In genomic region chr6:157669747-157670216, GRCh38 we compare ENCODE assay signal across 8 cellular contexts.
DNase-seq lines count a peak whose midpoint lies in the region; FAIRE-seq and TF ChIP-seq lines count a peak whose summit lies in the region.

No MANE protein-coding gene starts in this region.

- H3K9ac ChIP-seq in keratinocyte (ENCODE audit: control insufficient read depth, extremely low read depth, insufficient read depth, low read length) (peak overlapping the region; percentile 9), skeletal muscle tissue (ENCODE audit: low read depth in 1 of 3, low read length in 3 of 3) (peak overlapping the region; percentile 50 to 74 (median 67))

- H3K36me3 ChIP-seq in keratinocyte (ENCODE audit: control insufficient read depth in 2 of 2, extremely low read depth in 1 of 2, insufficient read depth in 2 of 2, low read length in 2 of 2): no peaks in the 10 kb centered on the region
- peaks cover 0 to 8% (median 5%) of the 10 kb centered on the region in 3 donors for H3K36me3 ChIP-seq in skeletal muscle tissue (ENCODE audit: control insufficient read depth in 3 of 3, insufficient read depth in 3 of 3, low read length in 3 of 3)

- H3K27me3 ChIP-seq in keratinocyte (ENCODE audit: control insufficient read depth, extremely low read depth, insufficient read depth, low read length): no peaks in the 10 kb centered on the region
- no peaks in the 10 kb centered on the region for H3K27me3 ChIP-seq in skeletal muscle tissue (ENCODE audit: control insufficient read depth in 3 of 3, insufficient read depth in 3 of 3, low read length in 3 of 3)

- H3K4me2 ChIP-seq in keratinocyte (ENCODE audit: control insufficient read depth, extremely low read depth, insufficient read depth, low read depth, low read length): peak overlapping the region; percentile 78

- H3K27ac ChIP-seq in keratinocyte (ENCODE audit: control insufficient read depth, insufficient read depth, low read length) (no peak overlapping the region), skeletal muscle tissue (ENCODE audit: low read depth, low read length) (peak overlapping the region; percentile 65)

- TF ChIP-seq CTCF in keratinocyte (optimal IDR thresholded peaks at IDR 0.05 in 1 of 3, IDR thresholded peaks at IDR 0.05 in 1 of 3, conservative IDR thresholded peaks at IDR 0.05 in 1 of 3; ENCODE audit: extremely low read depth in 1 of 3, insufficient read depth in 2 of 3, low read length in 3 of 3): peak in 2 of 3 experiments; percentile 22 to 35

- H3K4me3 ChIP-seq in keratinocyte (ENCODE audit: control insufficient read depth in 2 of 3, extremely low read depth in 1 of 3, insufficient read depth in 2 of 3, low read depth in 1 of 3, low read length in 3 of 3) (peak overlapping the region in 1 of 3 experiments; percentile 59), skeletal muscle tissue (ENCODE audit: low read length in 3 of 3) (peak overlapping the region; percentile 26 to 61 (median 47))

- no peaks in the 10 kb centered on the region for H3K9me3 ChIP-seq in keratinocyte (ENCODE audit: control insufficient read depth, low read depth, low read length)
- no peaks in the 10 kb centered on the region for H3K9me3 ChIP-seq in skeletal muscle tissue (ENCODE audit: control insufficient read depth in 3 of 3, low read length in 3 of 3)

- H3K79me2 ChIP-seq in keratinocyte (ENCODE audit: control insufficient read depth, insufficient read depth, low read length): no peaks in the 10 kb centered on the region

- in situ Hi-C loops in T47D (cut with HindIII; ENCODE audit: low pct_unique_long_range_greater_than_20kb, low sequenced_read_pairs): no loop called here

- DNase-seq in AG08396 (ENCODE audit: low spot score): peak; percentile 91
- peak; percentile 38 for DNase-seq in LoVo (ENCODE audit: low spot score)
- peak; percentile 31 to 35 for DNase-seq in T47D (ENCODE audit: low read depth in 1 of 2, low spot score in 1 of 2)
- DNase-seq in keratinocyte (ENCODE audit: low read depth, low spot score): no peak
- DNase-seq in NCI-H1694 (lab: John Stamatoyannopoulos, UW): no peak
- no peak for DNase-seq in DMS53 treated with DMSO at 0.1 percent for 48 hours (lab: John Stamatoyannopoulos, UW; ENCODE audit: unreplicated experiment)
- no peak for DNase-seq in T1000 (lab: John Stamatoyannopoulos, UW)

- no peaks in the 10 kb centered on the region for H4K20me1 ChIP-seq in keratinocyte (ENCODE audit: control insufficient read depth, extremely low read depth, insufficient read depth, low read length)

- dilution Hi-C loops in keratinocyte (cut with MboI; ENCODE audit: extremely low pct_ligation_motif_present, low sequenced_read_pairs): no loop called here

- H2AFZ ChIP-seq in keratinocyte (ENCODE audit: control insufficient read depth, low read length): peak overlapping the region; percentile 89

- H3K4me1 ChIP-seq in keratinocyte (ENCODE audit: control insufficient read depth, extremely low read depth, insufficient read depth, low read length) (peaks cover 10% of the 10 kb centered on the region), skeletal muscle tissue (ENCODE audit: control insufficient read depth in 3 of 3, insufficient read depth in 3 of 3, low read length in 3 of 3) (peaks cover 18 to 31% (median 29%) of the 10 kb centered on the region in 3 donors)

- FAIRE-seq in keratinocyte (lab: Jason Lieb, UNC): peak; percentile 77

- no peaks in the 10 kb centered on the region for H3K9me1 ChIP-seq in keratinocyte (ENCODE audit: control insufficient read depth, extremely low read depth, insufficient read depth, low read length)

Comparison
In these comparisons a context has a peak if more than half of its experiments do, and no peak if none do; other contexts are left out.
1. DNase-seq: peak in AG08396 (single experiment), LoVo (single experiment) and T47D (2 of 2); none in keratinocyte (single experiment), NCI-H1694 (single experiment), DMS53 treated with DMSO at 0.1 percent for 48 hours (single experiment) and T1000 (single experiment).